ENCODE assay signal across 13 cellular contexts in the genomic region with DNA sequence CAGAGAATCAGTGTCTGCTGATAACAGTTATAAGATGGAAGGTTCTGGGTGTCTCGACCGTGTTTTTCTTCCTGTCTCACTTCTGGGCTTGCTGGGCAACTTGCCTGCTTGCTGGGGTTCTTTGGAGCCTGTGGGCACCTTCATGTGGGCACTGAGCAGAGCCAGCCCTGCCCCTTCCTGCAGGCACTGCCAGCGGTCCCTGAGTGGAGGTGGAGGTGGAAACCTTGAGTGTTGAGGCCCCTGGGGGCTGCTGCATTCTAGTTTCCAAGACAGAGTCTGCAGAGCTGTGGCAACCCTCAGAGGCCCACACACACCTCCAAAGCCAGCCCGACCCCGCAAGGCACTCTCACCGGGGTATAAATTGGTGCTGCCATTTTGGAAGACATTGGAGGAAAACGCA.
DNase-seq lines count a peak whose midpoint lies in the region; ATAC-seq and TF ChIP-seq lines count a peak whose summit lies in the region.
"Had no signal": no experiment of that assay in that cellular context is flagged by ENCODE, and none has a peak within 500 bp of the region (broad histone marks: within the 10 kb centered on the region; RNA-seq: fewer than 3 reads in every experiment).

No MANE protein-coding gene starts in this region.

- peak; percentile 37 for ATAC-seq in CD8-positive, alpha-beta T cell
- ATAC-seq in GM18519 (IDR thresholded peaks at IDR 0.05; ENCODE audit: low FRiP score, unreplicated experiment): no peak
- ATAC-seq: gastroesophageal sphincter had no signal

- H3K27me3 ChIP-seq in CD8-positive, alpha-beta T cell (ENCODE audit: insufficient read depth, low read length): no peaks in the 10 kb centered on the region
- no peaks in the 10 kb centered on the region for H3K27me3 ChIP-seq in colonic mucosa
- H3K27me3 ChIP-seq: brain microvascular endothelial cell, gastroesophageal sphincter, neural progenitor cell had no signal

- no peaks in the 10 kb centered on the region for H3K27me3 Mint-ChIP-seq in CD8-positive, alpha-beta T cell (ENCODE audit: low read depth)
- no peaks in the 10 kb centered on the region for H3K27me3 Mint-ChIP-seq in activated CD4-positive, alpha-beta T cell treated with anti-CD3 and anti-CD28 coated beads, Interleukin-2, amount 10 ng/mL, durations not matched to agents 7 days and 5 days

- H3K36me3 ChIP-seq in CD8-positive, alpha-beta T cell (ENCODE audit: insufficient read depth, low read length): no peaks in the 10 kb centered on the region
- H3K36me3 ChIP-seq in colonic mucosa: no peaks in the 10 kb centered on the region
- H3K36me3 ChIP-seq: brain microvascular endothelial cell, gastroesophageal sphincter, neural progenitor cell had no signal

- no peaks in the 10 kb centered on the region for H3K9me3 ChIP-seq in CD8-positive, alpha-beta T cell (ENCODE audit: low read length)
- H3K9me3 ChIP-seq in colonic mucosa: no peaks in the 10 kb centered on the region
- H3K9me3 ChIP-seq: gastroesophageal sphincter had no signal

- POLR2A ChIA-PET in CD8-positive, alpha-beta T cell (lab: Charles Lee): no interaction called here
- POLR2A ChIA-PET in activated CD4-positive, alpha-beta T cell treated with anti-CD3 and anti-CD28 coated beads, Interleukin-2, amount 10 ng/mL, durations not matched to agents 7 days and 5 days (lab: Charles Lee): no interaction called here

- H3K27ac ChIP-seq in CD8-positive, alpha-beta T cell (ENCODE audit: low read depth, low read length): peak overlapping the region; percentile 41
- peak overlapping the region; percentile 75 for H3K27ac ChIP-seq in colonic mucosa
- H3K27ac ChIP-seq: brain microvascular endothelial cell, neural progenitor cell had no signal

- peak overlapping the region; percentile 6 for H3K4me3 ChIP-seq in CD8-positive, alpha-beta T cell (ENCODE audit: low read depth, low read length)
- no peak overlapping the region for H3K4me3 ChIP-seq in colonic mucosa
- H3K4me3 ChIP-seq: gastroesophageal sphincter, neural progenitor cell had no signal

- TF ChIP-seq CTCF in CD8-positive, alpha-beta T cell (IDR thresholded peaks at IDR 0.05): no peak
- TF ChIP-seq CTCF in colonic mucosa (IDR thresholded peaks at IDR 0.05): no peak

- H3K4me1 ChIP-seq in CD8-positive, alpha-beta T cell (ENCODE audit: insufficient read depth, low read length): peaks cover 59% of the 10 kb centered on the region
- H3K4me1 ChIP-seq in colonic mucosa: peaks cover 22% of the 10 kb centered on the region
- H3K4me1 ChIP-seq: neural progenitor cell had no signal

- peaks cover 75% of the 10 kb centered on the region for H3K4me1 Mint-ChIP-seq in CD8-positive, alpha-beta T cell (ENCODE audit: low read depth)
- H3K4me1 Mint-ChIP-seq in activated CD4-positive, alpha-beta T cell treated with anti-CD3 and anti-CD28 coated beads, Interleukin-2, amount 10 ng/mL, durations not matched to agents 7 days and 5 days: peaks cover 41% of the 10 kb centered on the region

- peaks cover 15% of the 10 kb centered on the region for H3K36me3 Mint-ChIP-seq in CD8-positive, alpha-beta T cell
- H3K36me3 Mint-ChIP-seq in activated CD4-positive, alpha-beta T cell treated with anti-CD3 and anti-CD28 coated beads, Interleukin-2, amount 10 ng/mL, durations not matched to agents 7 days and 5 days (ENCODE audit: low read depth): peaks cover 4% of the 10 kb centered on the region
- H3K36me3 Mint-ChIP-seq: neural progenitor cell had no signal

- peak overlapping the region; percentile 56 for H3K4me3 Mint-ChIP-seq in CD8-positive, alpha-beta T cell
- no peak overlapping the region for H3K4me3 Mint-ChIP-seq in activated CD4-positive, alpha-beta T cell treated with anti-CD3 and anti-CD28 coated beads, Interleukin-2, amount 10 ng/mL, durations not matched to agents 7 days and 5 days
- H3K4me3 Mint-ChIP-seq: neural progenitor cell had no signal

- DNase-seq in CD8-positive, alpha-beta T cell: peak in 6 of 7 experiments; percentile 6 to 75 (median 60)
- DNase-seq in activated CD4-positive, alpha-beta T cell treated with anti-CD3 and anti-CD28 coated beads, Interleukin-2, amount 10 ng/mL, durations not matched to agents 7 days and 5 days: peak; percentile 23
- DNase-seq in colonic mucosa (no peak), HK-2 (ENCODE audit: unreplicated experiment) (no peak), HCEC 1CT (no peak), NCI-H1436 (lab: John Stamatoyannopoulos, UW) (no peak)
- DNase-seq in stimulated activated CD8-positive, alpha-beta memory T cell treated with anti-CD3 and anti-CD28 coated beads, Interleukin-7, amount 100 ng/mL, for 4 hours (ENCODE audit: low read depth in 2 of 2): peak; percentile 17 to 46
- DNase-seq: brain microvascular endothelial cell, OCI-M1, SW 1271 had no signal

- peak overlapping the region; percentile 91 for H3K27ac Mint-ChIP-seq in CD8-positive, alpha-beta T cell
- H3K27ac Mint-ChIP-seq in activated CD4-positive, alpha-beta T cell treated with anti-CD3 and anti-CD28 coated beads, Interleukin-2, amount 10 ng/mL, durations not matched to agents 7 days and 5 days: peak overlapping the region; percentile 15
- H3K27ac Mint-ChIP-seq: neural progenitor cell had no signal

- H3K9ac ChIP-seq in colonic mucosa (ENCODE audit: low read depth in 2 of 2, low read length in 2 of 2): peak overlapping the region in 1 of 2 donors; percentile 42
- H3K9ac ChIP-seq: neural progenitor cell had no signal

- CTCF ChIA-PET in CD8-positive, alpha-beta T cell (lab: Charles Lee): no interaction called here
- CTCF ChIA-PET in activated CD4-positive, alpha-beta T cell treated with anti-CD3 and anti-CD28 coated beads, Interleukin-2, amount 10 ng/mL, durations not matched to agents 7 days and 5 days (lab: Charles Lee): no interaction called here

- intact Hi-C loops in CD8-positive, alpha-beta T cell (cut with DNase I, micrococcal nuclease): loop anchor here in 1 of 2 experiments (2.0 to 5.0 kb wide), 2 partner anchors 72 to 273 kb away; no protein-coding TSS in a partner anchor
- intact Hi-C loops in colonic mucosa (cut with DNase I): no loop called here

- H3K9me3 Mint-ChIP-seq in CD8-positive, alpha-beta T cell: no peaks in the 10 kb centered on the region
- no peaks in the 10 kb centered on the region for H3K9me3 Mint-ChIP-seq in activated CD4-positive, alpha-beta T cell treated with anti-CD3 and anti-CD28 coated beads, Interleukin-2, amount 10 ng/mL, durations not matched to agents 7 days and 5 days
- H3K9me3 Mint-ChIP-seq: neural progenitor cell had no signal

Comparison
In these comparisons a context has a peak if more than half of its experiments do, and no peak if none do; other contexts are left out.
1. DNase-seq: peak in CD8-positive, alpha-beta T cell (6 of 7), activated CD4-positive, alpha-beta T cell treated with anti-CD3 and anti-CD28 coated beads, Interleukin-2, amount 10 ng/mL, durations not matched to agents 7 days and 5 days (single experiment) and stimulated activated CD8-positive, alpha-beta memory T cell treated with anti-CD3 and anti-CD28 coated beads, Interleukin-7, amount 100 ng/mL, for 4 hours (2 of 2); none in colonic mucosa (single experiment), HK-2 (single experiment), HCEC 1CT (single experiment) and NCI-H1436 (single experiment).